In genomic region chr14:101449114-101449513, GRCh38 we compare ENCODE assay signal across 13 cellular contexts.
DNase-seq lines count a peak whose midpoint lies in the region; ATAC-seq and TF ChIP-seq lines count a peak whose summit lies in the region.
"Had no signal": no experiment of that assay in that cellular context is flagged by ENCODE, and none has a peak within 500 bp of the region (broad histone marks: within the 10 kb centered on the region; RNA-seq: fewer than 3 reads in every experiment).

No MANE protein-coding gene starts in this region.

- H4K20me1 ChIP-seq in DND-41 (ENCODE audit: insufficient read depth, low read length) = peaks cover 21% of the 10 kb centered on the region

- H3K36me3 Mint-ChIP-seq in endodermal cell (ENCODE audit: low read depth) = no peaks in the 10 kb centered on the region

- H3K79me2 ChIP-seq in DND-41 (ENCODE audit: insufficient read depth, low read length) = no peaks in the 10 kb centered on the region

- H2AFZ ChIP-seq in DND-41 (ENCODE audit: low read depth, low read length) = no peak overlapping the region

- H3K27ac ChIP-seq in DND-41 (ENCODE audit: low read length) (no peak overlapping the region), endodermal cell (ENCODE audit: low read depth, low read length) (no peak overlapping the region)
- H3K27ac ChIP-seq: KMS-11 had no signal

- peaks cover 15% of the 10 kb centered on the region for H3K27me3 Mint-ChIP-seq in endodermal cell (ENCODE audit: insufficient read depth)

- no peak overlapping the region for H3K4me3 Mint-ChIP-seq in endodermal cell

- H3K36me3 ChIP-seq in DND-41 (ENCODE audit: insufficient read depth, low read length) (no peaks in the 10 kb centered on the region), endodermal cell (ENCODE audit: control insufficient read depth, insufficient read depth, low read length) (no peaks in the 10 kb centered on the region)

- H3K9me3 ChIP-seq in DND-41 (ENCODE audit: insufficient read depth, low read length, severe bottlenecking) (no peaks in the 10 kb centered on the region), endodermal cell (ENCODE audit: control insufficient read depth, low read length) (no peaks in the 10 kb centered on the region)

- H3K27me3 ChIP-seq in DND-41 (ENCODE audit: insufficient read depth, low read length, poor library complexity) (peaks cover 67% of the 10 kb centered on the region), endodermal cell (ENCODE audit: control insufficient read depth, insufficient read depth, low read length, poor library complexity, severe bottlenecking) (peaks cover 7% of the 10 kb centered on the region)

- TF ChIP-seq CTCF in DND-41 (IDR thresholded peaks at IDR 0.05; ENCODE audit: borderline replicate concordance, extremely low read depth, low read length, poor library complexity, severe bottlenecking) (no peak), endodermal cell (conservative IDR thresholded peaks at IDR 0.05) (no peak)

- no peak overlapping the region for H3K9ac ChIP-seq in DND-41 (ENCODE audit: low read depth, low read length)
- no peak overlapping the region for H3K9ac ChIP-seq in endodermal cell (ENCODE audit: extremely low read depth, low read length, poor library complexity, severe bottlenecking)
- H3K9ac ChIP-seq: KMS-11 had no signal

- ATAC-seq in DND-41 (ENCODE audit: insufficient read depth, low read depth) (peak; percentile 49; the same call in 2 of the 3 replicates), GM18505 (IDR thresholded peaks at IDR 0.05; ENCODE audit: unreplicated experiment) (no peak)

- H3K4me3 ChIP-seq in DND-41 (ENCODE audit: low read depth in 1 of 2, low read length in 2 of 2) (no peak overlapping the region), endodermal cell (ENCODE audit: low read length) (no peak overlapping the region)

- H3K9me3 Mint-ChIP-seq in endodermal cell = no peaks in the 10 kb centered on the region

- no peak for TF ChIP-seq POLR2A in GM18505 (IDR thresholded peaks at IDR 0.05; ENCODE audit: borderline replicate concordance, extremely low read depth, insufficient read depth, insufficient read length)

- 94 to 100% methylated on average over 6 to 7 of the region's 7 CpGs for WGBS in endodermal cell (ENCODE audit: insufficient coverage in 1 of 2, insufficient read length in 1 of 2), 2 experiments

- peak; percentile 23 for DNase-seq in NCI-H2107 treated with DMSO at 0.1 percent for 48 hours (lab: John Stamatoyannopoulos, UW; ENCODE audit: unreplicated experiment)
- DNase-seq in NCI-H2107 (lab: John Stamatoyannopoulos, UW) = no peak
- peak; percentile 18 for DNase-seq in DND-41
- peak; percentile 73 for DNase-seq in NCI-H510A (lab: John Stamatoyannopoulos, UW)
- DNase-seq in endodermal cell = peak; percentile 27
- no peak for DNase-seq in UCSD-AML1 (lab: John Stamatoyannopoulos, UW; ENCODE audit: unreplicated experiment)
- no peak for DNase-seq in epidermal melanocyte (ENCODE audit: insufficient read length, low spot score)
- DNase-seq: 8988T, C1 segment of cervical spinal cord, NCI-H1436, Right ventricle myocardium superior had no signal

- no peak overlapping the region for H3K4me2 ChIP-seq in DND-41 (ENCODE audit: insufficient read depth, low read length)
- H3K4me2 ChIP-seq: KMS-11 had no signal

- H3K4me1 ChIP-seq in DND-41 (ENCODE audit: insufficient read depth, low read length) (peaks cover 5% of the 10 kb centered on the region), endodermal cell (ENCODE audit: control insufficient read depth, insufficient read depth, low read length) (no peaks in the 10 kb centered on the region)

- H3K27ac Mint-ChIP-seq in endodermal cell = no peak overlapping the region

- H3K4me1 Mint-ChIP-seq in endodermal cell = peaks cover 6% of the 10 kb centered on the region

Comparison
In these comparisons a context has a peak if more than half of its experiments do, and no peak if none do; other contexts are left out.
1. DNase-seq: peak in NCI-H2107 treated with DMSO at 0.1 percent for 48 hours (single experiment), DND-41 (single experiment), NCI-H510A (single experiment) and endodermal cell (single experiment); none in NCI-H2107 (single experiment), UCSD-AML1 (single experiment) and epidermal melanocyte (single experiment).